29 cellular contexts compared by ENCODE assay signal in genomic region chr2:85191157-85191556, GRCh38. TPM values are rescaled to one million over a fixed set of nuclear protein-coding genes. Genes with fewer than 3 reads are reported as not detected.
"Had no signal": no experiment of that assay in that cellular context is flagged by ENCODE, and none has a peak within 500 bp of the region (broad histone marks: within the 10 kb centered on the region; RNA-seq: fewer than 3 reads in every experiment).

No MANE protein-coding gene starts in this region.

- H3K9ac ChIP-seq: parathyroid adenoma had no signal

- H3K27me3 Mint-ChIP-seq: stimulated activated naive CD8-positive, alpha-beta T cell treated with anti-CD3 and anti-CD28 coated beads, Interleukin-15, Interleukin-2, amounts not matched to agents 100 ng/mL and 50 ng/mL, for 24 hours had no signal

- H3K4me1 Mint-ChIP-seq: activated CD4-positive, alpha-beta T cell treated with anti-CD3 and anti-CD28 coated beads, Interleukin-2, amount 10 ng/mL, durations not matched to agents 7 days and 5 days; activated naive CD8-positive, alpha-beta T cell treated with anti-CD3 and anti-CD28 coated beads for 36 hours; naive thymus-derived CD4-positive, alpha-beta T cell; T-helper 17 cell had no signal

- H3K36me3 Mint-ChIP-seq: activated naive CD8-positive, alpha-beta T cell treated with anti-CD3 and anti-CD28 coated beads for 36 hours; naive thymus-derived CD4-positive, alpha-beta T cell had no signal

- H3K4me1 ChIP-seq: adrenal gland had no signal

- H3K9me3 Mint-ChIP-seq: activated CD4-positive, alpha-beta T cell treated with anti-CD3 and anti-CD28 coated beads, Interleukin-2, amount 10 ng/mL, durations not matched to agents 7 days and 5 days; activated CD8-positive, alpha-beta T cell treated with anti-CD3 and anti-CD28 coated beads for 36 hours; activated naive CD8-positive, alpha-beta T cell treated with anti-CD3 and anti-CD28 coated beads for 36 hours; activated T-cell treated with anti-CD3 and anti-CD28 coated beads, Interleukin-2, amount 50 U/mL, for 72 hours; endodermal cell; naive thymus-derived CD4-positive, alpha-beta T cell; neural crest cell; stimulated activated naive CD8-positive, alpha-beta T cell treated with anti-CD3 and anti-CD28 coated beads, Interleukin-15, Interleukin-2, amounts not matched to agents 100 ng/mL and 50 ng/mL, for 24 hours had no signal

- H2AFZ ChIP-seq: parathyroid adenoma had no signal

- H3K36me3 ChIP-seq: adrenal gland, left lung, spleen, thoracic aorta had no signal

- H3K27me3 ChIP-seq: adrenal gland, body of pancreas, left lung had no signal

- H3K27ac ChIP-seq: adrenal gland, body of pancreas, left lung, parathyroid adenoma, psoas muscle, spleen, thoracic aorta had no signal

- DNase-seq: activated CD4-positive, alpha-beta T cell treated with anti-CD3 and anti-CD28 coated beads for 1 hour; activated CD4-positive, alpha-beta T cell treated with anti-CD3 and anti-CD28 coated beads, Interleukin-2, amount 10 ng/mL, durations not matched to agents 7 days and 5 days; activated CD8-positive, alpha-beta T cell treated with anti-CD3 and anti-CD28 coated beads for 36 hours; activated naive CD4-positive, alpha-beta T cell; activated naive CD8-positive, alpha-beta T cell treated with anti-CD3 and anti-CD28 coated beads for 36 hours; activated T-cell treated with anti-CD3 and anti-CD28 coated beads for 4 hours; activated T-cell treated with anti-CD3 and anti-CD28 coated beads, Interleukin-2, amount 50 U/mL, for 72 hours; adrenal gland; aorta; body of pancreas; endodermal cell; foreskin fibroblast; head of caudate nucleus; kidney glomerular epithelial cell; left lung; midbrain; naive thymus-derived CD4-positive, alpha-beta T cell; occipital lobe; psoas muscle; spleen; stimulated activated CD4-positive, alpha-beta T cell treated with anti-CD3 and anti-CD28 coated beads, Interleukin-2, amount 100 ng/mL, for 48 hours; T-helper 17 cell; T1000; trophoblast cell had no signal

- H3K4me3 Mint-ChIP-seq: activated CD4-positive, alpha-beta T cell treated with anti-CD3 and anti-CD28 coated beads, Interleukin-2, amount 10 ng/mL, durations not matched to agents 7 days and 5 days; activated CD8-positive, alpha-beta T cell treated with anti-CD3 and anti-CD28 coated beads for 36 hours; activated naive CD8-positive, alpha-beta T cell treated with anti-CD3 and anti-CD28 coated beads for 36 hours; activated T-cell treated with anti-CD3 and anti-CD28 coated beads, Interleukin-2, amount 50 U/mL, for 72 hours; endodermal cell; naive thymus-derived CD4-positive, alpha-beta T cell; neural crest cell; stimulated activated naive CD8-positive, alpha-beta T cell treated with anti-CD3 and anti-CD28 coated beads, Interleukin-15, Interleukin-2, amounts not matched to agents 100 ng/mL and 50 ng/mL, for 24 hours; T-helper 17 cell had no signal

- ATAC-seq: activated CD8-positive, alpha-beta T cell treated with anti-CD3 and anti-CD28 coated beads for 36 hours; activated T-cell treated with anti-CD3 and anti-CD28 coated beads, Interleukin-2, amount 50 U/mL, for 72 hours; body of pancreas; esophagus mucosa; left lung; naive thymus-derived CD4-positive, alpha-beta T cell; psoas muscle; T-helper 17 cell had no signal

- H3K4me3 ChIP-seq: adrenal gland, body of pancreas, left lung, psoas muscle, spleen, thoracic aorta had no signal

- H3K27ac Mint-ChIP-seq: activated CD4-positive, alpha-beta T cell treated with anti-CD3 and anti-CD28 coated beads, Interleukin-2, amount 10 ng/mL, durations not matched to agents 7 days and 5 days; activated CD8-positive, alpha-beta T cell treated with anti-CD3 and anti-CD28 coated beads for 36 hours; activated naive CD8-positive, alpha-beta T cell treated with anti-CD3 and anti-CD28 coated beads for 36 hours; activated T-cell treated with anti-CD3 and anti-CD28 coated beads, Interleukin-2, amount 50 U/mL, for 72 hours; endodermal cell; naive thymus-derived CD4-positive, alpha-beta T cell; stimulated activated naive CD8-positive, alpha-beta T cell treated with anti-CD3 and anti-CD28 coated beads, Interleukin-15, Interleukin-2, amounts not matched to agents 100 ng/mL and 50 ng/mL, for 24 hours; T-helper 17 cell had no signal

- H3K9me3 ChIP-seq: adrenal gland, body of pancreas, left lung, psoas muscle, spleen, thoracic aorta had no signal

RNA-seq across cellular contexts. Expression of gene TCF7L1, which starts 58.0 kb away (rescaled TPM):
- total RNA-seq: activated CD4-positive, alpha-beta T cell treated with anti-CD3 and anti-CD28 coated beads, Interleukin-2, amount 10 ng/mL, durations not matched to agents 7 days and 5 days; activated CD8-positive, alpha-beta T cell treated with anti-CD3 and anti-CD28 coated beads for 36 hours had no signal
